Comparison of ENCODE assay signal across 2 cellular contexts in genomic region chr14:67170706-67171105, GRCh38.
TF ChIP-seq lines count a peak whose summit lies in the region.

No MANE protein-coding gene starts in this region.

TF ChIP-seq in GM12891, 5 proteins besides CTCF, POLR2A, EP300 and RAD21:
- TF ChIP-seq SPI1 (IDR thresholded peaks at IDR 0.05; ENCODE audit: low read depth, low read length) (no peak), POLR2AphosphoS5 (IDR thresholded peaks at IDR 0.05; ENCODE audit: low read depth, low read length) (no peak), TAF1 (IDR thresholded peaks at IDR 0.05; ENCODE audit: low read depth, low read length) (no peak), POU2F2 (IDR thresholded peaks at IDR 0.05; ENCODE audit: low read depth, low read length) (no peak), PAX5 (IDR thresholded peaks at IDR 0.05; ENCODE audit: insufficient read depth, low read length, severe bottlenecking) (no peak)
TF ChIP-seq in GM12891: peak in this region for 0.

TF ChIP-seq in IMR-90, 13 proteins besides CTCF, POLR2A, EP300 and RAD21:
- no peak for TF ChIP-seq SMC3 (IDR thresholded peaks at IDR 0.05; ENCODE audit: low read depth, low read length)
- peak; percentile 70; the same call in 1 of the 2 replicates for TF ChIP-seq BHLHE40 (IDR thresholded peaks at IDR 0.05; ENCODE audit: low read depth, low read length)
